ENCODE assay signal across 10 cellular contexts in genomic region chr2:241940329-241940728, GRCh38.
A peak's percentile ranks its signal among the peaks of the same experiment; 100 is the strongest.
DNase-seq lines count a peak whose midpoint lies in the region; ATAC-seq, FAIRE-seq and TF ChIP-seq lines count a peak whose summit lies in the region.
"Had no signal": no experiment of that assay in that cellular context is flagged by ENCODE, and none has a peak within 500 bp of the region (broad histone marks: within the 10 kb centered on the region; RNA-seq: fewer than 3 reads in every experiment).

No MANE protein-coding gene starts in this region.

- no peak for TF ChIP-seq EP300 in A549 (IDR thresholded peaks at IDR 0.05)

- no peaks in the 10 kb centered on the region for H3K4me1 ChIP-seq in A549

- TF ChIP-seq RAD21 in A549 (conservative IDR thresholded peaks at IDR 0.05 in 1 of 2, IDR thresholded peaks at IDR 0.05 in 1 of 2): peak in 1 of 2 experiments; percentile 23; a peak in 1 of 5 replicates

- H3K4me3 ChIP-seq in A549: no peak overlapping the region

- FAIRE-seq in A549 (lab: Jason Lieb, UNC): no peak

- no peak overlapping the region for H3K27ac ChIP-seq in A549

- POLR2A ChIA-PET in A549 (lab: Yijun Ruan, JAX): no interaction called here

- peaks cover 11% of the 10 kb centered on the region; the same call in 1 of the 3 replicates for H3K9me3 ChIP-seq in A549

- 43% methylated on average over 7 of the region's 7 CpGs for WGBS in A549 (ENCODE audit: missing lambda C conversion rate)

- ATAC-seq in A549 (0 out of 6 replicates have a peak, but pooled peaks of 1 of the 2 experiments have one; percentile 45), GM18505 (IDR thresholded peaks at IDR 0.05; ENCODE audit: unreplicated experiment) (no peak), GM21360 (IDR thresholded peaks at IDR 0.05; ENCODE audit: unreplicated experiment) (no peak)
- ATAC-seq: activated T-cell treated with anti-CD3 and anti-CD28 coated beads, Interleukin-2, amount 50 U/mL, for 4 hours had no signal

- TF ChIP-seq POLR2A in A549 (IDR thresholded peaks at IDR 0.05; ENCODE audit: low read length): no peak
- no peak for TF ChIP-seq POLR2A in erythroblast (IDR thresholded peaks at IDR 0.05; ENCODE audit: low read length)
- no peak for TF ChIP-seq POLR2A in GM18505 (IDR thresholded peaks at IDR 0.05; ENCODE audit: borderline replicate concordance, extremely low read depth, insufficient read depth, insufficient read length)

- TF ChIP-seq CTCF in A549 (IDR thresholded peaks at IDR 0.05): peak; percentile 16; the same call in 1 of the 3 replicates

- no peak overlapping the region for H3K4me2 ChIP-seq in A549

- CTCF ChIA-PET in A549 (lab: Yijun Ruan, JAX): interaction anchor here (1.4 kb wide), 1 partner anchor 10 kb away, joined by 9 read pairs; no protein-coding TSS in a partner anchor

- DNase-seq in A549 (ENCODE audit: low read depth in 1 of 2, low spot score in 1 of 2) (peak in 1 of 2 experiments; percentile 44), ELR (ENCODE audit: low read depth) (peak; percentile 36), NCI-H69 (lab: John Stamatoyannopoulos, UW) (peak; percentile 1), erythroblast (lab: John Stamatoyannopoulos, UW) (peak; percentile 4 to 22), NCI-H2107 treated with DMSO at 0.1 percent for 48 hours (lab: John Stamatoyannopoulos, UW; ENCODE audit: unreplicated experiment) (no peak)
- no peak for DNase-seq in activated CD4-positive, alpha-beta T cell treated with anti-CD3 and anti-CD28 coated beads for 4 hours
- DNase-seq: activated T-cell treated with anti-CD3 and anti-CD28 coated beads, Interleukin-2, amount 50 U/mL, for 4 hours; NCI-H146 had no signal

TF ChIP-seq in A549, 52 proteins besides CTCF, POLR2A, EP300 and RAD21:
- TF ChIP-seq CBX2 (IDR thresholded peaks at IDR 0.05; ENCODE audit: borderline replicate concordance, low read depth) (no peak), JUN (IDR thresholded peaks at IDR 0.05) (no peak), EHMT2 (IDR thresholded peaks at IDR 0.05; ENCODE audit: low read depth) (no peak), ZNF302 (CRISPR knock-in tag; IDR thresholded peaks at IDR 0.05) (no peak), USF2 (IDR thresholded peaks at IDR 0.05) (no peak), HMGXB4 (CRISPR knock-in tag; IDR thresholded peaks at IDR 0.05; ENCODE audit: borderline replicate concordance) (no peak), FOSL2 (IDR thresholded peaks at IDR 0.05) (no peak), FOSL2 (CRISPR knock-in tag; IDR thresholded peaks at IDR 0.05) (no peak), PBX3 (IDR thresholded peaks at IDR 0.05) (no peak)

Comparison
In these comparisons a context has a peak if more than half of its experiments do, and no peak if none do; other contexts are left out.
1. DNase-seq: peak in ELR (single experiment), NCI-H69 (single experiment) and erythroblast (2 of 2); none in NCI-H2107 treated with DMSO at 0.1 percent for 48 hours (single experiment) and activated CD4-positive, alpha-beta T cell treated with anti-CD3 and anti-CD28 coated beads for 4 hours (0 of 2).